In the genomic region with DNA sequence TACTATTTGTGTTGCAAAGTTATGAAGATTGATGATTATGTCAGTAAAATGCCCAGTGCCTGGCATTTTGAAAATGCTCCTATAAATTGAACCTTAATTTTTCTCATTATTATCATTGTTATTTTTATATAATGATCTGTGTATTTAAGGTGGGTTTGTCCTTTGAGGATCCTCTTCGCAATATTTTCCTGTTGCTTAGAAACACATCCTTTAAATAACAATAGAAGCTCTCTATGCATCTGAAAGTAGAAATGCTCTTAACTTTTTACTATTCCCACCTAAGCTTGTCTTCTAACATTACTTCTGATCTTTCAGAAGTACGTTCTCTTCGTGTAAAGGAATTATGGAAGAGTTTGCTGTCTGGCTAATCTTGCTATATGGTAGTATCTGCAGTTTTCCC, we compare ENCODE assay signal across 14 cellular contexts.
DNase-seq lines count a peak whose midpoint lies in the region; FAIRE-seq and TF ChIP-seq lines count a peak whose summit lies in the region.
"Had no signal": no experiment of that assay in that cellular context is flagged by ENCODE, and none has a peak within 500 bp of the region (broad histone marks: within the 10 kb centered on the region; RNA-seq: fewer than 3 reads in every experiment).

No MANE protein-coding gene starts in this region.

- H3K36me3 ChIP-seq in H7 (replicated peaks; ENCODE audit: control insufficient read depth, insufficient read depth, low read length) = no peaks in the 10 kb centered on the region
- H3K36me3 ChIP-seq in HUES64 (ENCODE audit: insufficient read depth, low read length) = no peaks in the 10 kb centered on the region
- H3K36me3 ChIP-seq in H1 (ENCODE audit: control insufficient read depth in 2 of 4, insufficient read depth in 4 of 4, low read length in 3 of 4) = no peaks in the 10 kb centered on the region; a peak in 1 of 8 replicates
- H3K36me3 ChIP-seq in iPS-20b (ENCODE audit: insufficient read depth, low read depth, low read length) = no peaks in the 10 kb centered on the region
- H3K36me3 ChIP-seq in vagina = no peaks in the 10 kb centered on the region

- no peak overlapping the region for H4K8ac ChIP-seq in H1 (ENCODE audit: extremely low read depth, insufficient read depth, low read length)

- no peaks in the 10 kb centered on the region for H3K23me2 ChIP-seq in H1 (ENCODE audit: low read depth, low read length)

- H4K20me1 ChIP-seq in H1 (replicated peaks in 1 of 2; ENCODE audit: control insufficient read depth in 1 of 2, insufficient read depth in 2 of 2, low read length in 2 of 2) = no peaks in the 10 kb centered on the region

- FAIRE-seq in H1 (lab: Jason Lieb, UNC) = no peak
- FAIRE-seq: A204.1, H54, HTR-8/SVneo had no signal

- H3K9me3 ChIP-seq in HUES64 (ENCODE audit: insufficient read depth, low read depth, low read length) = no peaks in the 10 kb centered on the region
- H3K9me3 ChIP-seq in H1 (ENCODE audit: insufficient read depth in 2 of 2, low read depth in 1 of 2, low read length in 1 of 2) = peaks cover 0 to 3% of the 10 kb centered on the region in 2 experiments; a peak in 1 of 4 replicates
- no peaks in the 10 kb centered on the region for H3K9me3 ChIP-seq in iPS-20b (ENCODE audit: insufficient read depth, low read depth, low read length)
- H3K9me3 ChIP-seq in vagina = no peaks in the 10 kb centered on the region

- 44% methylated on average over 3 of the region's 3 CpGs for WGBS in HUES64
- WGBS in H1 (ENCODE audit: extremely low coverage in 1 of 2, insufficient coverage in 1 of 2, insufficient read length in 1 of 2, insufficient replicate concordance in 2 of 2, low coverage in 1 of 2, low lambda C conversion rate in 2 of 2, missing lambda C conversion rate in 1 of 2), 2 experiments = 60% methylated on average over 3 of the region's 3 CpGs; no CpG with 5 or more reads in 1 of the 2 experiments

- H3K4me2 ChIP-seq in H1 (ENCODE audit: insufficient read depth in 1 of 2, low read depth in 2 of 2, low read length in 2 of 2) = peak overlapping the region in 1 of 2 experiments; percentile 41; a peak in 2 of 4 replicates

- H2BK20ac ChIP-seq in H1 (ENCODE audit: low read length) = no peak overlapping the region

- H3K9ac ChIP-seq in HUES64 (ENCODE audit: low read depth, low read length) = peak overlapping the region; percentile 3; the same call in 1 of the 2 replicates
- no peak overlapping the region for H3K9ac ChIP-seq in H1 (replicated peaks in 1 of 4; ENCODE audit: extremely low read depth in 1 of 4, low read depth in 3 of 4, low read length in 3 of 4)
- no peak overlapping the region for H3K9ac ChIP-seq in iPS-20b (ENCODE audit: low read depth, low read length)

- H2BK5ac ChIP-seq in H1 (ENCODE audit: low read depth, low read length) = no peak overlapping the region

- TF ChIP-seq RAD21 in H1 (IDR thresholded peaks at IDR 0.05 in 1 of 2, conservative IDR thresholded peaks at IDR 0.05 in 1 of 2; ENCODE audit: low read depth in 2 of 2, low read length in 2 of 2) = no peak

- no peak overlapping the region for H3K4ac ChIP-seq in H1 (replicated peaks; ENCODE audit: insufficient read length, low read depth, low read length)

- H3K79me2 ChIP-seq in H1 (ENCODE audit: control insufficient read depth in 1 of 2, insufficient read depth in 2 of 2, low read length in 2 of 2) = no peaks in the 10 kb centered on the region

- no peak overlapping the region for H3K23ac ChIP-seq in H1 (ENCODE audit: insufficient read length)

- H3K18ac ChIP-seq in H1 (ENCODE audit: extremely low read depth, low read length) = no peak overlapping the region

- H3K4me1 ChIP-seq in HUES64 (ENCODE audit: insufficient read depth, low read length) = peaks cover 20% of the 10 kb centered on the region
- peaks cover 0 to 5% (median 4%) of the 10 kb centered on the region in 4 experiments; a peak in 3 of 7 replicates for H3K4me1 ChIP-seq in H1 (replicated peaks in 1 of 4; ENCODE audit: control insufficient read depth in 3 of 4, insufficient read depth in 4 of 4, low read length in 3 of 4)
- H3K4me1 ChIP-seq in iPS-20b (ENCODE audit: insufficient read depth, low read length) = peaks cover 13% of the 10 kb centered on the region; the same call in 1 of the 2 replicates
- H3K4me1 ChIP-seq in vagina = no peaks in the 10 kb centered on the region

- POLR2A ChIA-PET in H1 (lab: Charles Lee; ENCODE audit: partially characterized antibody) = interaction anchor here (0.6 kb wide), 1 partner anchor 21 kb away, joined by 4 read pairs; no protein-coding TSS in a partner anchor

- H2AK5ac ChIP-seq in H1 (ENCODE audit: low read depth, low read length) = no peak overlapping the region

- H3K27me3 ChIP-seq in H7 (ENCODE audit: control insufficient read depth, insufficient read depth, low read length) (no peaks in the 10 kb centered on the region), HUES64 (ENCODE audit: insufficient read depth, low read length) (no peaks in the 10 kb centered on the region), H1 (replicated peaks in 1 of 4; ENCODE audit: control insufficient read depth in 3 of 4, extremely low read depth in 1 of 4, insufficient read depth in 3 of 4, low read length in 3 of 4) (no peaks in the 10 kb centered on the region), iPS-20b (ENCODE audit: insufficient read depth, low read length) (no peaks in the 10 kb centered on the region), vagina (no peaks in the 10 kb centered on the region)

- no peak overlapping the region for H4K91ac ChIP-seq in H1 (replicated peaks; ENCODE audit: insufficient read length, low read length)

- no peak overlapping the region for H2AFZ ChIP-seq in H1 (ENCODE audit: low read length)

- intact Hi-C loops in vagina (cut with DNase I) = no loop called here

- TF ChIP-seq EP300 in H1 (IDR thresholded peaks at IDR 0.05; ENCODE audit: borderline replicate concordance in 1 of 2, low read depth in 2 of 2, low read length in 2 of 2) = no peak

- no peak overlapping the region for H3K56ac ChIP-seq in H1 (replicated peaks; ENCODE audit: insufficient read length, low read depth, low read length)

- no peak for TF ChIP-seq CTCF in H1 (IDR thresholded peaks at IDR 0.05; ENCODE audit: control extremely low read depth in 1 of 3, insufficient read depth in 1 of 3, low read depth in 1 of 3, low read length in 3 of 3)
- TF ChIP-seq CTCF in vagina (IDR thresholded peaks at IDR 0.05) = no peak

- H2BK12ac ChIP-seq in H1 (ENCODE audit: low read depth, low read length) = no peak overlapping the region; the same call in 1 of the 2 replicates

- no peak overlapping the region for H2BK120ac ChIP-seq in H1 (replicated peaks; ENCODE audit: low read depth, low read length)

- H2BK15ac ChIP-seq in H1 (ENCODE audit: low read length) = no peak overlapping the region

- no peak overlapping the region for H3K4me3 ChIP-seq in H7 (ENCODE audit: insufficient read depth, low read depth, low read length)
- no peak overlapping the region for H3K4me3 ChIP-seq in HUES64 (ENCODE audit: low read length)
- no peak overlapping the region; a peak in 1 of 8 replicates for H3K4me3 ChIP-seq in H1 (ENCODE audit: extremely low read depth in 1 of 4, insufficient read depth in 2 of 4, low read depth in 3 of 4, low read length in 4 of 4)
- peak overlapping the region; percentile 1; the same call in 1 of the 2 replicates for H3K4me3 ChIP-seq in iPS-20b (ENCODE audit: low read length)
- H3K4me3 ChIP-seq in vagina = no peak overlapping the region

- no peak overlapping the region for H3K27ac ChIP-seq in HUES64 (ENCODE audit: low read depth, low read length)
- 0 out of 2 replicates have a peak overlapping the region, but pooled peaks have one; percentile 49 for H3K27ac ChIP-seq in H1 (ENCODE audit: low read depth, low read length)
- no peak overlapping the region for H3K27ac ChIP-seq in iPS-20b (ENCODE audit: low read length)
- no peak overlapping the region for H3K27ac ChIP-seq in vagina

- TF ChIP-seq POLR2A in H1 (IDR thresholded peaks at IDR 0.05; ENCODE audit: control extremely low read depth in 1 of 2, low read depth in 2 of 2, low read length in 2 of 2) (no peak), vagina (IDR thresholded peaks at IDR 0.05) (no peak)

- no peak overlapping the region for H4K5ac ChIP-seq in H1 (ENCODE audit: insufficient read length, low read depth, low read length)

- H3K14ac ChIP-seq in H1 (ENCODE audit: insufficient read length) = no peak overlapping the region

- CTCF ChIA-PET in H1 (lab: Charles Lee; ENCODE audit: partially characterized antibody) = no interaction called here

- peak; percentile 29 for DNase-seq in H7
- DNase-seq in H1 (ENCODE audit: low read depth in 1 of 2, low spot score in 2 of 2) = no peak
- no peak for DNase-seq in vagina (ENCODE audit: extremely low spot score in 2 of 2)
- no peak for DNase-seq in NCI-H345 treated with DMSO at 0.1 percent for 48 hours (lab: John Stamatoyannopoulos, UW; ENCODE audit: unreplicated experiment)
- no peak for DNase-seq in NCI-H1417 treated with DMSO at 0.1 percent for 48 hours (lab: John Stamatoyannopoulos, UW)
- DNase-seq: C1 segment of cervical spinal cord; Calu3; CD4-positive, alpha-beta T cell; DMS 273 treated with DMSO at 0.1 percent for 48 hours had no signal

- H3K79me1 ChIP-seq in H1 (ENCODE audit: low read depth, low read length) = no peaks in the 10 kb centered on the region

TF ChIP-seq in H1, 55 proteins besides CTCF, POLR2A, EP300 and RAD21:
- TF ChIP-seq POLR2AphosphoS5 (IDR thresholded peaks at IDR 0.05; ENCODE audit: low read depth, low read length) (no peak), RBBP5 (IDR thresholded peaks at IDR 0.05; ENCODE audit: borderline replicate concordance, low read depth, low read length) (no peak), CHD1 (IDR thresholded peaks at IDR 0.05; ENCODE audit: low read depth, low read length) (no peak), CEBPB (IDR thresholded peaks at IDR 0.05; ENCODE audit: low read depth, low read length) (no peak), SP2 (IDR thresholded peaks at IDR 0.05; ENCODE audit: low read length) (no peak), SIRT6 (IDR thresholded peaks at IDR 0.05; ENCODE audit: low read length) (no peak), NANOG (IDR thresholded peaks at IDR 0.05; ENCODE audit: insufficient read depth, low read depth, low read length, poor library complexity, severe bottlenecking) (no peak)
